25 cellular contexts compared by ENCODE assay signal in genomic region chrX:24444645-24445044, GRCh38.
"Had no signal": no experiment of that assay in that cellular context is flagged by ENCODE, and none has a peak within 500 bp of the region (broad histone marks: within the 10 kb centered on the region; RNA-seq: fewer than 3 reads in every experiment).

No MANE protein-coding gene starts in this region.

- FAIRE-seq: urothelium cell line had no signal

- DNase-seq: heart right ventricle; islet precursor cell; lower lobe of right lung; mammary epithelial cell; mesenchymal stem cell; naive B cell; natural killer cell; nephron progenitor cell; occipital lobe; psoas muscle; right lobe of liver; spleen; stimulated activated CD4-positive, alpha-beta T cell treated with anti-CD3 and anti-CD28 coated beads, Interleukin-4, amount 100 ng/mL, for 24 hours; stimulated activated naive CD4-positive, alpha-beta T cell; thyroid gland; trophoblast cell; upper lobe of right lung had no signal

- H3K9me3 ChIP-seq: lower lobe of right lung, neutrophil, psoas muscle, right lobe of liver, spleen, suprapubic skin, thyroid gland, upper lobe of right lung had no signal

- ATAC-seq: heart right ventricle; lower lobe of right lung; natural killer cell; psoas muscle; right lobe of liver; stimulated activated effector memory CD8-positive, alpha-beta T cell treated with anti-CD3 and anti-CD28 coated beads, Interleukin-12 subunit alpha, Interleukin-12 subunit beta, amount 100 ng/mL, for 72 hours; upper lobe of right lung had no signal

- H3K27ac ChIP-seq: heart right ventricle, hepatocyte, lower lobe of right lung, neural progenitor cell, neutrophil, parathyroid adenoma, psoas muscle, right lobe of liver, skin epidermis, spleen, suprapubic skin, thyroid gland, upper lobe of right lung had no signal

- H3K4me1 ChIP-seq: heart right ventricle, lower lobe of right lung, neural progenitor cell, parathyroid adenoma, psoas muscle, right lobe of liver, spleen, suprapubic skin, thyroid gland, upper lobe of right lung had no signal

- H3K4me3 ChIP-seq: heart right ventricle, hepatocyte, lower lobe of right lung, neural progenitor cell, psoas muscle, right lobe of liver, skin epidermis, spleen, suprapubic skin, thyroid gland, upper lobe of right lung had no signal

- H3K27me3 ChIP-seq: hepatocyte, neural progenitor cell, neutrophil, right lobe of liver, suprapubic skin, thyroid gland, upper lobe of right lung had no signal

- H3K36me3 ChIP-seq: heart right ventricle, lower lobe of right lung, neural progenitor cell, neutrophil, right lobe of liver, spleen, suprapubic skin, thyroid gland, upper lobe of right lung had no signal
